10 cellular contexts compared by ENCODE assay signal in genomic region chr2:223580951-223581350, GRCh38. TPM values are rescaled to one million over a fixed set of nuclear protein-coding genes. Genes with fewer than 3 reads are reported as not detected.
DNase-seq lines count a peak whose midpoint lies in the region; ATAC-seq and TF ChIP-seq lines count a peak whose summit lies in the region.
"Had no signal": no experiment of that assay in that cellular context is flagged by ENCODE, and none has a peak within 500 bp of the region (broad histone marks: within the 10 kb centered on the region; RNA-seq: fewer than 3 reads in every experiment).

No MANE protein-coding gene starts in this region.

- intact Hi-C loops in Calu3 (cut with micrococcal nuclease; ENCODE audit: unreplicated experiment): no loop called here

- H3K36me3 Mint-ChIP-seq in Calu3 (ENCODE audit: insufficient read depth, unreplicated experiment): no peaks in the 10 kb centered on the region

- H3K36me3 ChIP-seq in MG63: no peaks in the 10 kb centered on the region
- no peaks in the 10 kb centered on the region for H3K36me3 ChIP-seq in mucosa of stomach (ENCODE audit: control insufficient read depth, insufficient read depth, low read length)
- no peaks in the 10 kb centered on the region for H3K36me3 ChIP-seq in HAP-1 (replicated peaks)
- H3K36me3 ChIP-seq: prostate gland had no signal

- no peaks in the 10 kb centered on the region for H3K9me3 Mint-ChIP-seq in Calu3 (ENCODE audit: low read depth, unreplicated experiment)
- H3K9me3 Mint-ChIP-seq: activated T-cell treated with anti-CD3 and anti-CD28 coated beads, Interleukin-2, amount 50 U/mL, for 24 hours had no signal

- H3K27me3 ChIP-seq in MG63: no peaks in the 10 kb centered on the region
- H3K27me3 ChIP-seq in mucosa of stomach (ENCODE audit: control insufficient read depth, insufficient read depth, low read length): no peaks in the 10 kb centered on the region
- H3K27me3 ChIP-seq in HAP-1 (ENCODE audit: low read depth): no peaks in the 10 kb centered on the region

- in situ Hi-C loops in HAP-1 (cut with MboI; ENCODE audit: low sequenced_read_pairs): no loop called here

- no peaks in the 10 kb centered on the region for H3K4me1 Mint-ChIP-seq in Calu3 (ENCODE audit: low read depth, unreplicated experiment)

- peak; percentile 70 for DNase-seq in AG20443 (ENCODE audit: low spot score)
- peak; percentile 36 for DNase-seq in MG63
- DNase-seq in dedifferentiated amniotic fluid mesenchymal stem cell (ENCODE audit: extremely low spot score): peak; percentile 76
- no peak for DNase-seq in NCI-H1048 (lab: John Stamatoyannopoulos, UW)
- DNase-seq in HAP-1 (ENCODE audit: low spot score in 2 of 2): no peak
- DNase-seq in Calu3: no peak
- DNase-seq: activated T-cell treated with anti-CD3 and anti-CD28 coated beads, Interleukin-2, amount 50 U/mL, for 24 hours had no signal

- CTCF ChIA-PET in Calu3 (lab: Charles Lee): interaction anchor here (0.5 kb wide), 1 partner anchor 530 kb away, joined by 8 read pairs; no protein-coding TSS in a partner anchor

- TF ChIP-seq CTCF in Calu3 (IDR thresholded peaks at IDR 0.05; ENCODE audit: unreplicated experiment): no peak

- BruUV-seq in Calu3 (replicated peaks; lab: Mats Ljungman, UMichigan): no TSS peak

- H3K4me3 ChIP-seq in MG63 (peak overlapping the region; percentile 10; the same call in 1 of the 2 replicates), mucosa of stomach (ENCODE audit: low read length) (no peak overlapping the region), HAP-1 (no peak overlapping the region)
- H3K4me3 ChIP-seq: prostate gland had no signal

- peak overlapping the region; percentile 12 for H3K9ac ChIP-seq in mucosa of stomach (ENCODE audit: low read length)

- H3K4me1 ChIP-seq in mucosa of stomach (ENCODE audit: control insufficient read depth, insufficient read depth, low read length) (no peaks in the 10 kb centered on the region), HAP-1 (peaks cover 1% of the 10 kb centered on the region)
- H3K4me1 ChIP-seq: prostate gland had no signal

- H3K9me3 ChIP-seq in MG63: no peaks in the 10 kb centered on the region
- no peaks in the 10 kb centered on the region for H3K9me3 ChIP-seq in mucosa of stomach (ENCODE audit: control insufficient read depth, low read length)
- no peaks in the 10 kb centered on the region for H3K9me3 ChIP-seq in HAP-1
- H3K9me3 ChIP-seq: prostate gland had no signal

- H3K27me3 Mint-ChIP-seq in Calu3 (ENCODE audit: unreplicated experiment): no peaks in the 10 kb centered on the region

- H3K4me3 Mint-ChIP-seq in Calu3 (ENCODE audit: low read depth, unreplicated experiment): no peak overlapping the region
- H3K4me3 Mint-ChIP-seq: activated T-cell treated with anti-CD3 and anti-CD28 coated beads, Interleukin-2, amount 50 U/mL, for 24 hours had no signal

- ATAC-seq in HG03196 (IDR thresholded peaks at IDR 0.05; ENCODE audit: unreplicated experiment): no peak

- no peak overlapping the region for H3K27ac Mint-ChIP-seq in Calu3 (ENCODE audit: unreplicated experiment)
- H3K27ac Mint-ChIP-seq: activated T-cell treated with anti-CD3 and anti-CD28 coated beads, Interleukin-2, amount 50 U/mL, for 24 hours had no signal

RNA-seq across cellular contexts. Expression of gene SCG2, which starts 21.2 kb away (rescaled TPM):
- 0.26 and 0.39 TPM in 2 replicates for total RNA-seq in MG63 (2014; rRNA removed; shearing (Covaris generic); ENCODE audit: low replicate concordance)
- total RNA-seq in Calu3 (2022): 0.52 and 0.56 TPM in 2 replicates

Comparison
In these comparisons a context has a peak if more than half of its experiments do, and no peak if none do; other contexts are left out.
1. DNase-seq: peak in AG20443 (single experiment), MG63 (single experiment) and dedifferentiated amniotic fluid mesenchymal stem cell (single experiment); none in NCI-H1048 (single experiment), HAP-1 (0 of 2) and Calu3 (single experiment).